In the genomic region with DNA sequence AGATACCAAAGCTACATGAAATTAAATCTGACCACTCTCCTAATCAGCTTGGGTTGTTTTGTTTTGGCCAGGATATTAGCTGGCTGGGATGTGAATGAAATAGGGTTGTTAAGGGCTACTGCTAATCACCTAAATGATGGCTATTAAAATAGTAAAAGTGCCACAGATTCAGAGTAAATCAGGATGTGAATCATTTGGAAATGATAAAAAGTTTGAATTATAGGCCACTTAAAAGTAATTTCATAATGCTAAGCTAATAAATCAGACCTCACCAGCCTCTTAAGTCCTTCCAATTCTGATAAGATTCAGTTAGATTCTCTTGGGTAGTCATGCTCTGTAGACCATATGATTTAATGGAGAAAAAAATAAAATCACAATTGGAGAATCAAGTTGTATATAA, we compare ENCODE assay signal across 17 cellular contexts. TPM values are rescaled to one million over a fixed set of nuclear protein-coding genes. Genes with fewer than 3 reads are reported as not detected.
DNase-seq lines count a peak whose midpoint lies in the region; ATAC-seq lines count a peak whose summit lies in the region.
"Had no signal": no experiment of that assay in that cellular context is flagged by ENCODE, and none has a peak within 500 bp of the region (broad histone marks: within the 10 kb centered on the region; RNA-seq: fewer than 3 reads in every experiment).

No MANE protein-coding gene starts in this region.

- ATAC-seq in T-helper 17 cell = no peak
- ATAC-seq: K562 had no signal

- peaks cover 84% of the 10 kb centered on the region for H3K4me1 ChIP-seq in CD4-positive, alpha-beta memory T cell (ENCODE audit: insufficient read depth, low read length)
- H3K4me1 ChIP-seq in mesenchymal stem cell (ENCODE audit: control insufficient read depth, insufficient read depth, low read depth, low read length) = no peaks in the 10 kb centered on the region

- peaks cover 39% of the 10 kb centered on the region for H3K36me3 Mint-ChIP-seq in activated CD4-positive, alpha-beta memory T cell treated with anti-CD3 and anti-CD28 coated beads for 36 hours
- peaks cover 77% of the 10 kb centered on the region for H3K36me3 Mint-ChIP-seq in activated CD4-positive, alpha-beta memory T cell treated with anti-CD3 and anti-CD28 coated beads, Interleukin-2, amount 10 ng/mL, durations not matched to agents 7 days and 5 days (ENCODE audit: low read depth)
- peaks cover 70 to 81% of the 10 kb centered on the region in 2 donors for H3K36me3 Mint-ChIP-seq in CD4-positive, alpha-beta memory T cell
- peaks cover 13% of the 10 kb centered on the region for H3K36me3 Mint-ChIP-seq in T-helper 17 cell (ENCODE audit: low read depth)

- no peak for DNase-seq in activated CD4-positive, alpha-beta memory T cell treated with anti-CD3 and anti-CD28 coated beads for 36 hours
- no peak for DNase-seq in activated CD4-positive, alpha-beta memory T cell treated with anti-CD3 and anti-CD28 coated beads, Interleukin-2, amount 10 ng/mL, durations not matched to agents 7 days and 5 days
- no peak for DNase-seq in CD4-positive, alpha-beta memory T cell
- no peak for DNase-seq in T-helper 17 cell
- peak; percentile 28 for DNase-seq in mesenchymal stem cell
- no peak for DNase-seq in putamen (ENCODE audit: low spot score)
- DNase-seq in stimulated activated CD4-positive, alpha-beta T cell treated with anti-CD3 and anti-CD28 coated beads, Interleukin-4, amount 100 ng/mL, for 1 hour = no peak
- no peak for DNase-seq in T-helper 9 cell
- DNase-seq: GF-D8, GOT3, HFFc6, NCI-H146, NCI-H2081 treated with DMSO at 0.1 percent for 48 hours, NCI-H524 had no signal

- no peak overlapping the region for H3K18ac ChIP-seq in mesenchymal stem cell (ENCODE audit: low read depth in 1 of 2, low read length in 2 of 2)

- intact Hi-C loops in activated CD4-positive, alpha-beta memory T cell treated with anti-CD3 and anti-CD28 coated beads for 36 hours (cut with micrococcal nuclease) = no loop called here
- intact Hi-C loops in CD4-positive, alpha-beta memory T cell (cut with micrococcal nuclease) = no loop called here

- no peak overlapping the region for H2AK5ac ChIP-seq in mesenchymal stem cell (ENCODE audit: low read length, severe bottlenecking)

- peaks cover 26% of the 10 kb centered on the region for H3K36me3 ChIP-seq in CD4-positive, alpha-beta memory T cell (ENCODE audit: insufficient read depth, low read length)
- H3K36me3 ChIP-seq in mesenchymal stem cell (ENCODE audit: control insufficient read depth in 1 of 2, insufficient read depth in 2 of 2, low read depth in 1 of 2, low read length in 2 of 2) = peaks cover 4 to 22% of the 10 kb centered on the region in 2 experiments

- H2AFZ ChIP-seq in mesenchymal stem cell (ENCODE audit: low read depth, low read length) = no peak overlapping the region

- no peak overlapping the region for H3K27ac ChIP-seq in CD4-positive, alpha-beta memory T cell (ENCODE audit: low read depth, low read length)
- no peak overlapping the region for H3K27ac ChIP-seq in mesenchymal stem cell (ENCODE audit: low read length, poor library complexity, severe bottlenecking)
- H3K27ac ChIP-seq: C4-2B, HL-60 had no signal

- H3K14ac ChIP-seq in mesenchymal stem cell (ENCODE audit: low read length in 2 of 2) = no peak overlapping the region

- H3K9ac ChIP-seq in mesenchymal stem cell (ENCODE audit: low read length) = no peak overlapping the region

- H3K27ac Mint-ChIP-seq in activated CD4-positive, alpha-beta memory T cell treated with anti-CD3 and anti-CD28 coated beads for 36 hours = peak overlapping the region; percentile 4
- H3K27ac Mint-ChIP-seq in activated CD4-positive, alpha-beta memory T cell treated with anti-CD3 and anti-CD28 coated beads, Interleukin-2, amount 10 ng/mL, durations not matched to agents 7 days and 5 days = no peak overlapping the region
- H3K27ac Mint-ChIP-seq in CD4-positive, alpha-beta memory T cell = peak overlapping the region in 3 of 7 donors; percentile 5 to 47 (median 28)
- H3K27ac Mint-ChIP-seq in T-helper 17 cell = peak overlapping the region; percentile 68
- H3K27ac Mint-ChIP-seq: HFFc6 had no signal

- H3K9me3 Mint-ChIP-seq in activated CD4-positive, alpha-beta memory T cell treated with anti-CD3 and anti-CD28 coated beads for 36 hours = no peaks in the 10 kb centered on the region
- H3K9me3 Mint-ChIP-seq in activated CD4-positive, alpha-beta memory T cell treated with anti-CD3 and anti-CD28 coated beads, Interleukin-2, amount 10 ng/mL, durations not matched to agents 7 days and 5 days = no peaks in the 10 kb centered on the region
- no peaks in the 10 kb centered on the region for H3K9me3 Mint-ChIP-seq in CD4-positive, alpha-beta memory T cell
- H3K9me3 Mint-ChIP-seq: HFFc6 had no signal

- no peak overlapping the region for H3K23ac ChIP-seq in mesenchymal stem cell (ENCODE audit: low read length in 2 of 2)

- no peaks in the 10 kb centered on the region for H3K27me3 Mint-ChIP-seq in activated CD4-positive, alpha-beta memory T cell treated with anti-CD3 and anti-CD28 coated beads for 36 hours
- H3K27me3 Mint-ChIP-seq in activated CD4-positive, alpha-beta memory T cell treated with anti-CD3 and anti-CD28 coated beads, Interleukin-2, amount 10 ng/mL, durations not matched to agents 7 days and 5 days = no peaks in the 10 kb centered on the region
- H3K27me3 Mint-ChIP-seq in CD4-positive, alpha-beta memory T cell = no peaks in the 10 kb centered on the region
- no peaks in the 10 kb centered on the region for H3K27me3 Mint-ChIP-seq in T-helper 17 cell

- no peak overlapping the region for H4K91ac ChIP-seq in mesenchymal stem cell (ENCODE audit: low read length)

- H3K4me3 Mint-ChIP-seq in activated CD4-positive, alpha-beta memory T cell treated with anti-CD3 and anti-CD28 coated beads for 36 hours = no peak overlapping the region
- H3K4me3 Mint-ChIP-seq in activated CD4-positive, alpha-beta memory T cell treated with anti-CD3 and anti-CD28 coated beads, Interleukin-2, amount 10 ng/mL, durations not matched to agents 7 days and 5 days = no peak overlapping the region
- peak overlapping the region; percentile 51 to 84 (median 69) for H3K4me3 Mint-ChIP-seq in CD4-positive, alpha-beta memory T cell
- peak overlapping the region; percentile 81 for H3K4me3 Mint-ChIP-seq in T-helper 17 cell
- H3K4me3 Mint-ChIP-seq: HFFc6 had no signal

- H4K8ac ChIP-seq in mesenchymal stem cell (ENCODE audit: low read length) = no peak overlapping the region

- peaks cover 70% of the 10 kb centered on the region for H3K4me1 Mint-ChIP-seq in activated CD4-positive, alpha-beta memory T cell treated with anti-CD3 and anti-CD28 coated beads for 36 hours (ENCODE audit: low read depth)
- H3K4me1 Mint-ChIP-seq in activated CD4-positive, alpha-beta memory T cell treated with anti-CD3 and anti-CD28 coated beads, Interleukin-2, amount 10 ng/mL, durations not matched to agents 7 days and 5 days = peaks cover 45% of the 10 kb centered on the region
- H3K4me1 Mint-ChIP-seq in CD4-positive, alpha-beta memory T cell = peaks cover 60 to 89% (median 74%) of the 10 kb centered on the region in 4 donors
- peaks cover 54% of the 10 kb centered on the region for H3K4me1 Mint-ChIP-seq in T-helper 17 cell

- no peak overlapping the region for H2BK15ac ChIP-seq in mesenchymal stem cell (ENCODE audit: low read depth, poor library complexity, severe bottlenecking)

- H2BK12ac ChIP-seq in mesenchymal stem cell (ENCODE audit: low read length in 2 of 2) = no peak overlapping the region

- H3K79me1 ChIP-seq in mesenchymal stem cell (replicated peaks; ENCODE audit: low read length, poor library complexity, severe bottlenecking) = peaks cover 3% of the 10 kb centered on the region

- H3K27me3 ChIP-seq in CD4-positive, alpha-beta memory T cell (ENCODE audit: insufficient read depth, low read length) = no peaks in the 10 kb centered on the region
- no peaks in the 10 kb centered on the region for H3K27me3 ChIP-seq in mesenchymal stem cell (ENCODE audit: control insufficient read depth in 1 of 2, insufficient read depth in 1 of 2, low read length in 2 of 2)

- no peak overlapping the region for H3K4me3 ChIP-seq in CD4-positive, alpha-beta memory T cell (ENCODE audit: low read length in 2 of 2)
- no peak overlapping the region for H3K4me3 ChIP-seq in mesenchymal stem cell (ENCODE audit: insufficient read depth in 1 of 2, low read depth in 1 of 2, low read length in 2 of 2)
- H3K4me3 ChIP-seq: K562 had no signal

- no peak overlapping the region for H2BK5ac ChIP-seq in mesenchymal stem cell (ENCODE audit: low read depth, low read length, poor library complexity, severe bottlenecking)

- H3K4ac ChIP-seq in mesenchymal stem cell (ENCODE audit: low read depth in 1 of 2, low read length in 2 of 2) = no peak overlapping the region

- no peak overlapping the region for H3K4me2 ChIP-seq in mesenchymal stem cell (ENCODE audit: low read length, poor library complexity, severe bottlenecking)

- H3K9me3 ChIP-seq in CD4-positive, alpha-beta memory T cell (ENCODE audit: control insufficient read depth in 1 of 2, low read length in 2 of 2) = no peaks in the 10 kb centered on the region
- H3K9me3 ChIP-seq in T-helper 17 cell (ENCODE audit: control insufficient read depth, low read length, poor library complexity, severe bottlenecking) = no peaks in the 10 kb centered on the region
- H3K9me3 ChIP-seq in mesenchymal stem cell (ENCODE audit: control insufficient read depth, low read length) = no peaks in the 10 kb centered on the region

- no peak overlapping the region for H2BK120ac ChIP-seq in mesenchymal stem cell (ENCODE audit: low read depth, low read length)

- POLR2A ChIA-PET in activated CD4-positive, alpha-beta memory T cell treated with anti-CD3 and anti-CD28 coated beads for 36 hours (lab: Charles Lee) = interaction anchor here (0.8 kb wide), 1 partner anchor 12 kb away, joined by 3 read pairs; a partner anchor contains a TSS
- POLR2A ChIA-PET in activated CD4-positive, alpha-beta memory T cell treated with anti-CD3 and anti-CD28 coated beads, Interleukin-2, amount 10 ng/mL, durations not matched to agents 7 days and 5 days (lab: Charles Lee) = interaction anchor here (1.9 kb wide), 1 partner anchor 12 kb away, joined by 5 read pairs; a partner anchor contains a TSS
- POLR2A ChIA-PET in CD4-positive, alpha-beta memory T cell (lab: Charles Lee; ENCODE audit: partially characterized antibody) = interaction anchor here (1.0 to 2.5 kb wide), 3 partner anchors 10 to 31 kb away, joined by 3 to 17 read pairs (median 4); a partner anchor contains a TSS

- CTCF ChIA-PET in activated CD4-positive, alpha-beta memory T cell treated with anti-CD3 and anti-CD28 coated beads for 36 hours (lab: Charles Lee) = interaction anchor here (0.6 to 1.4 kb wide), 2 partner anchors 36 to 45 kb away, joined by 3 to 4 read pairs; no protein-coding TSS in a partner anchor
- CTCF ChIA-PET in activated CD4-positive, alpha-beta memory T cell treated with anti-CD3 and anti-CD28 coated beads, Interleukin-2, amount 10 ng/mL, durations not matched to agents 7 days and 5 days (lab: Charles Lee) = interaction anchor here (1.0 to 1.3 kb wide), 3 partner anchors 16 to 94 kb away, joined by 3 read pairs; no protein-coding TSS in a partner anchor
- CTCF ChIA-PET in CD4-positive, alpha-beta memory T cell (lab: Charles Lee; ENCODE audit: partially characterized antibody) = interaction anchor here (1.5 to 2.1 kb wide), 4 partner anchors 11 to 48 kb away, joined by 4 to 10 read pairs (median 4); no protein-coding TSS in a partner anchor

RNA-seq across cellular contexts. Expression of a gene that starts 12.0 kb away (rescaled TPM):
- 10 to 100 TPM; 20.8 to 21.8 TPM for total RNA-seq in activated CD4-positive, alpha-beta memory T cell treated with anti-CD3 and anti-CD28 coated beads for 36 hours
- total RNA-seq in activated CD4-positive, alpha-beta memory T cell treated with anti-CD3 and anti-CD28 coated beads, Interleukin-2, amount 10 ng/mL, durations not matched to agents 7 days and 5 days = 10 to 100 TPM; 34.2 to 38.3 TPM
- 10 to 100 TPM; 64.9 to 69.0 TPM for total RNA-seq in CD4-positive, alpha-beta memory T cell
- polyA plus RNA-seq in CD4-positive, alpha-beta memory T cell = 10 to 100 TPM; 20.2 to 34.1 TPM
- total RNA-seq in T-helper 17 cell = 10 to 100 TPM; 51.8 to 72.1 TPM
- polyA plus RNA-seq in mesenchymal stem cell (2013, experiment 1 of 2) = 0.39 TPM
- 0.40 TPM for polyA plus RNA-seq in mesenchymal stem cell (2013, experiment 2 of 2)

Comparison
In these comparisons a context has a peak if more than half of its experiments do, and no peak if none do; other contexts are left out.
1. H3K4me3 Mint-ChIP-seq: peak in CD4-positive, alpha-beta memory T cell (8 of 8) and T-helper 17 cell (single experiment); none in activated CD4-positive, alpha-beta memory T cell treated with anti-CD3 and anti-CD28 coated beads for 36 hours (single experiment) and activated CD4-positive, alpha-beta memory T cell treated with anti-CD3 and anti-CD28 coated beads, Interleukin-2, amount 10 ng/mL, durations not matched to agents 7 days and 5 days (single experiment).